In genomic region chr3:54932606-54933005, GRCh38 we compare ENCODE assay signal across 30 cellular contexts. TPM values are rescaled to one million over a fixed set of nuclear protein-coding genes. Genes with fewer than 3 reads are reported as not detected.
DNase-seq lines count a peak whose midpoint lies in the region; ATAC-seq and TF ChIP-seq lines count a peak whose summit lies in the region.
"Had no signal": no experiment of that assay in that cellular context is flagged by ENCODE, and none has a peak within 500 bp of the region (broad histone marks: within the 10 kb centered on the region; RNA-seq: fewer than 3 reads in every experiment).

No MANE protein-coding gene starts in this region.

- no peak overlapping the region for H3K4me3 ChIP-seq in dorsolateral prefrontal cortex
- H3K4me3 ChIP-seq: BLaER1 treated with 17β-estradiol and CSF1 and Interleukin-3, amounts not matched to agents 10 nM and 100 nM; lung had no signal

- no peak for ATAC-seq in HG03439 (IDR thresholded peaks at IDR 0.05; ENCODE audit: unreplicated experiment)
- ATAC-seq: activated CD4-positive, alpha-beta T cell treated with anti-CD3 and anti-CD28 coated beads for 36 hours; activated CD8-positive, alpha-beta T cell treated with anti-CD3 and anti-CD28 coated beads for 36 hours; stimulated activated effector memory CD8-positive, alpha-beta T cell treated with anti-CD3 and anti-CD28 coated beads, Interleukin-12 subunit alpha, Interleukin-12 subunit beta, amount 100 ng/mL, for 72 hours had no signal

- no peaks in the 10 kb centered on the region for H3K27me3 ChIP-seq in dorsolateral prefrontal cortex
- H3K27me3 ChIP-seq: brain microvascular endothelial cell had no signal

- peak; percentile 32 for DNase-seq in LHCN-M2 (ENCODE audit: low read depth)
- DNase-seq in dorsolateral prefrontal cortex = peak; percentile 29 to 74 (median 53)
- DNase-seq in hypothalamus (lab: John Stamatoyannopoulos, UW) = peak in 32 of 51 donors; percentile 1 to 63 (median 22)
- peak; percentile 68 for DNase-seq in putamen (ENCODE audit: low spot score)
- DNase-seq in GOT3 (lab: John Stamatoyannopoulos, UW) = no peak
- DNase-seq in glomerular visceral epithelial cell (ENCODE audit: extremely low spot score) = no peak
- no peak for DNase-seq in NCI-H748 (lab: John Stamatoyannopoulos, UW; ENCODE audit: unreplicated experiment)
- DNase-seq: activated CD4-positive, alpha-beta T cell treated with anti-CD3 and anti-CD28 coated beads for 36 hours; activated CD8-positive, alpha-beta memory T cell treated with anti-CD3 and anti-CD28 coated beads, Interleukin-2, amount 50 U/mL, for 48 hours; activated CD8-positive, alpha-beta T cell treated with anti-CD3 and anti-CD28 coated beads for 36 hours; activated naive CD4-positive, alpha-beta T cell treated with anti-CD3 and anti-CD28 coated beads for 36 hours; brain microvascular endothelial cell; DMS79; effector CD8-positive, alpha-beta T cell; GDM1; kidney glomerular epithelial cell; NCI-H146; NCI-H345; NCI-H748 treated with DMSO at 0.1 percent for 48 hours had no signal

- intact Hi-C loops in dorsolateral prefrontal cortex (cut with DNase I) = no loop called here

- TF ChIP-seq CTCF in dorsolateral prefrontal cortex (IDR thresholded peaks at IDR 0.05 in 54 of 56, conservative IDR thresholded peaks at IDR 0.05 in 2 of 56; ENCODE audit: low read depth in 1 of 56, partially characterized antibody in 56 of 56) = no peak

- H3K27ac ChIP-seq in dorsolateral prefrontal cortex = peak overlapping the region in 45 of 59 donors; percentile 1 to 92 (median 81)
- H3K27ac ChIP-seq: BLaER1 treated with 17β-estradiol and CSF1 and Interleukin-3, amounts not matched to agents 10 nM and 100 nM; brain microvascular endothelial cell; epithelial cell of prostate; VCaP had no signal

RNA-seq across cellular contexts. Expression of gene LRTM1, which starts 4.7 kb away (rescaled TPM):
- total RNA-seq in LHCN-M2 (2014; rRNA removed) (not detected in 2 replicates), dorsolateral prefrontal cortex (under 1 TPM in 2 of 120 experiments, not detected in 118; 0.49 to 0.79 TPM)
- polyA plus RNA-seq in LHCN-M2 (2012) = not detected
- total RNA-seq: activated CD4-positive, alpha-beta T cell treated with anti-CD3 and anti-CD28 coated beads for 36 hours; activated CD8-positive, alpha-beta T cell treated with anti-CD3 and anti-CD28 coated beads for 36 hours; activated naive CD4-positive, alpha-beta T cell treated with anti-CD3 and anti-CD28 coated beads for 36 hours; lung; posterior vena cava had no signal
- polyA plus RNA-seq: adipose tissue, AG04450, IgD-negative memory B cell, lung, neural cell had no signal

Comparison
In these comparisons a context has a peak if more than half of its experiments do, and no peak if none do; other contexts are left out.
1. DNase-seq: peak in LHCN-M2 (single experiment), dorsolateral prefrontal cortex (10 of 10), hypothalamus (32 of 51) and putamen (single experiment); none in GOT3 (single experiment), glomerular visceral epithelial cell (single experiment) and NCI-H748 (single experiment).